Comparison of ENCODE assay signal across 8 cellular contexts in genomic region chr5:95961617-95962474, GRCh38. TPM values are rescaled to one million over a fixed set of nuclear protein-coding genes. Genes with fewer than 3 reads are reported as not detected.
DNase-seq lines count a peak whose midpoint lies in the region; ATAC-seq and TF ChIP-seq lines count a peak whose summit lies in the region.

Gene ELL2 (minus strand): TSS chr5:95961851. CDS start chr5:95961721, 130 bp downstream.

- no peaks in the 10 kb centered on the region for H3K36me3 ChIP-seq in BE2C

- DNase-seq in BE2C (peak; percentile 94), NCI-H526 (lab: John Stamatoyannopoulos, UW) (peak; percentile 81 to 90), dedifferentiated amniotic fluid mesenchymal stem cell (ENCODE audit: extremely low spot score) (peak; percentile 95), left kidney (ENCODE audit: low read depth, low spot score) (peak; percentile 98)
- peak; percentile 94 to 95 for DNase-seq in activated CD4-positive, alpha-beta T cell treated with anti-CD3 and anti-CD28 coated beads, Interleukin-2, amount 50 U/mL, for 4 hours
- DNase-seq in stimulated activated CD4-positive, alpha-beta T cell treated with anti-CD3 and anti-CD28 coated beads, Interleukin-1b, Interleukin-23, amount 100 ng/mL, for 48 hours: peak; percentile 99

- peak; percentile 81 for TF ChIP-seq POLR2A in GM19193 (IDR thresholded peaks at IDR 0.05; ENCODE audit: extremely low read depth, insufficient read depth, insufficient read length)

- H3K4me1 ChIP-seq in BE2C: no peaks in the 10 kb centered on the region

- no peak for TF ChIP-seq CTCF in BE2C (IDR thresholded peaks at IDR 0.05; ENCODE audit: low read depth, low read length)

- ATAC-seq in HG03432 (IDR thresholded peaks at IDR 0.05; ENCODE audit: unreplicated experiment): peak; percentile 81

- peak within 1 kb of the TSS; percentile 79 for H3K4me3 ChIP-seq in BE2C (ENCODE audit: low read depth, low read length)

- H3K27me3 ChIP-seq in BE2C: peaks cover 9% of the 10 kb centered on the region

- no peaks in the 10 kb centered on the region for H3K9me3 ChIP-seq in BE2C

RNA-seq across cellular contexts. Expression of gene ELL2, which starts in this region (rescaled TPM):
- polyA plus RNA-seq in BE2C (2012; ENCODE audit: insufficient read depth, insufficient read length, low read depth): 0.32 TPM

Comparison
In these comparisons a context has a peak if more than half of its experiments do, and no peak if none do; other contexts are left out.
1. Peak in every context shown above with its lines: DNase-seq, ATAC-seq and H3K4me3 ChIP-seq.